8 cellular contexts compared by ENCODE assay signal in the genomic region with DNA sequence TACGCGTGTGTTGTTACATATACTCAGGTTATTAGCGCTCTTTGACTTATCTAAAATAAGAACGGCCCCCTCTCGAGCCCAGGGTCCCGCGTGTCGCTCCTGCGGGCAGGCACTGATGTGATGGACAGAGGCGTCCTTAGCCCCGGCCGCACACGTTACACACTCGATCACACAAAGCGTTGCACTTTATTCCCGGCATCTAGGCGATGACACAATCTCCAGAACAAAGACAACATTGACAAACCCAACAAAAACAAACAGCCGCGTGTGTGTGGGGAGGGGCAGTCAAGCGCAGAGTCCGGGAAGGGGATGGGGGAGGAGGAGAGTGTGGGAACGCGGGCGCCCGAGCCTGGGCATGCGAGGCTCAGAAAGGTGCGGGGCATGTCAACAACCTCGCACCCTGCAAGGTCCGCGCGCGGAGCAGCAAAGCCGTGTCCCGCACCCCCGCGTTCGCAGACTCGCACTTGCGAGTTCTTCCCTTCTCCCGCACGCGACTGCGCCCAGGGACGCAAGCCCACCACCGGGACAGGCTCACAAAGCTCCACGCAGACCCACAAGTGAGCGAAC. TPM values are rescaled to one million over a fixed set of nuclear protein-coding genes. Genes with fewer than 3 reads are reported as not detected.
DNase-seq lines count a peak whose midpoint lies in the region; ATAC-seq and TF ChIP-seq lines count a peak whose summit lies in the region.

No MANE protein-coding gene starts in this region.

- peaks cover 42 to 52% of the 10 kb centered on the region in 2 donors for H3K4me1 ChIP-seq in thyroid gland

- H3K9me3 ChIP-seq in thyroid gland = no peaks in the 10 kb centered on the region

- H3K27me3 ChIP-seq in thyroid gland = no peaks in the 10 kb centered on the region

- intact Hi-C loops in thyroid gland (cut with DNase I) = loop anchor here (5.0 kb wide), 1 partner anchor 35 kb away; no protein-coding TSS in a partner anchor

- H3K27ac ChIP-seq in VCaP = peak overlapping the region; percentile 100
- peak overlapping the region; percentile 96 to 98 (median 98) for H3K27ac ChIP-seq in thyroid gland

- H3K4me3 ChIP-seq in AG04449 (ENCODE audit: low read depth, low read length) (peak overlapping the region; percentile 53), thyroid gland (replicated peaks in 1 of 3) (peak overlapping the region in 2 of 3 donors; percentile 82 to 94)

- CTCF ChIA-PET in AG04449 (lab: Yijun Ruan, JAX) (interaction anchor here (8.0 kb wide), 1 partner anchor 36 kb away, joined by 52 read pairs; no protein-coding TSS in a partner anchor), HEK293T (lab: Yijun Ruan, JAX) (interaction anchor here (0.6 to 2.3 kb wide), 3 partner anchors 36 to 646 kb away, joined by 3 to 8 read pairs (median 3); no protein-coding TSS in a partner anchor), GM10248 (lab: Yijun Ruan, JAX) (interaction anchor here (1.8 kb wide), 1 partner anchor 65 kb away, joined by 3 read pairs; no protein-coding TSS in a partner anchor)

- peaks cover 8 to 10% of the 10 kb centered on the region in 2 donors for H3K36me3 ChIP-seq in thyroid gland

- TF ChIP-seq POLR2A in erythroblast (IDR thresholded peaks at IDR 0.05; ENCODE audit: low read length) = no peak
- TF ChIP-seq POLR2A in thyroid gland (IDR thresholded peaks at IDR 0.05) = peak in 1 of 2 donors; percentile 61

- 0% methylated on average over 27 to 47 of the region's 47 CpGs for WGBS in thyroid gland, 2 donors

- TF ChIP-seq CTCF in AG04449 (IDR thresholded peaks at IDR 0.05; ENCODE audit: insufficient read depth, low read length, missing control alignments) (no peak), VCaP (conservative IDR thresholded peaks at IDR 0.05) (no peak), thyroid gland (IDR thresholded peaks at IDR 0.05) (no peak), GM10248 (IDR thresholded peaks at IDR 0.05; ENCODE audit: control extremely low read depth, extremely low read depth, low read depth, missing control alignments) (no peak)

- DNase-seq in AG04449 (ENCODE audit: low read depth, low spot score) (no peak), HEK293T (ENCODE audit: extremely low spot score) (peak; percentile 50), erythroblast (lab: John Stamatoyannopoulos, UW) (peak; percentile 35), midbrain (lab: John Stamatoyannopoulos, UW) (peak; percentile 91), thyroid gland (peak; percentile 89 to 92), GM10248 (ENCODE audit: extremely low spot score) (no peak)

- POLR2A ChIA-PET in AG04449 (lab: Yijun Ruan, JAX) (no interaction called here), HEK293T (lab: Yijun Ruan, JAX) (interaction anchor here (0.8 to 4.1 kb wide), 7 partner anchors 9 to 46 kb away, joined by 3 to 48 read pairs (median 7); a partner anchor contains a TSS), GM10248 (lab: Yijun Ruan, JAX) (no interaction called here)

- no peak for ATAC-seq in GM21737 (IDR thresholded peaks at IDR 0.05; ENCODE audit: unreplicated experiment)

TF ChIP-seq in HEK293T, 16 proteins besides CTCF, POLR2A, EP300 and RAD21:
- TF ChIP-seq L3MBTL2 (conservative IDR thresholded peaks at IDR 0.05) (peak; percentile 73), ZNF384 (IDR thresholded peaks at IDR 0.05) (no peak), BHLHE40 (IDR thresholded peaks at IDR 0.05; ENCODE audit: borderline replicate concordance) (no peak), SUZ12 (IDR thresholded peaks at IDR 0.05) (no peak), CTBP1 (IDR thresholded peaks at IDR 0.05; ENCODE audit: borderline replicate concordance) (peak; percentile 57; the same call in 1 of the 2 replicates), ARNT (IDR thresholded peaks at IDR 0.05) (no peak), HDGF (IDR thresholded peaks at IDR 0.05; ENCODE audit: borderline replicate concordance) (no peak), SP1 (IDR thresholded peaks at IDR 0.05) (no peak), NFRKB (IDR thresholded peaks at IDR 0.05) (no peak)

RNA-seq across cellular contexts. Expression of a gene that starts 0.5 kb away (rescaled TPM):
- 100 to 1,000 TPM in 1 of 4 donors, 10 to 100 TPM in 3; 56.1 to 129 (median 83.1) TPM for total RNA-seq in thyroid gland

RNA-seq across cellular contexts. Expression of a gene that starts 8.5 kb away (rescaled TPM):
- 10 to 100 TPM; 30.9 to 42.2 (median 32.7) TPM for total RNA-seq in thyroid gland

RNA-seq across cellular contexts. Expression of a gene that starts 13.1 kb away (rescaled TPM):
- total RNA-seq in thyroid gland = 100 to 1,000 TPM in 2 of 4 donors, 10 to 100 TPM in 2; 43.3 to 154 (median 94.8) TPM

RNA-seq across cellular contexts. Expression of a gene that starts 45.9 kb away (rescaled TPM):
- total RNA-seq in thyroid gland = 100 to 1,000 TPM in 3 of 4 donors, 10 to 100 TPM in 1; 79.8 to 263 (median 162) TPM

RNA-seq across cellular contexts. Expression of a gene that starts 46.5 kb away (rescaled TPM):
- total RNA-seq in thyroid gland = under 1 TPM in 1 of 4 donors, not detected in 3; 0.45 TPM

Comparison
In these comparisons a context has a peak if more than half of its experiments do, and no peak if none do; other contexts are left out.
1. DNase-seq: peak in HEK293T (single experiment), erythroblast (2 of 2), midbrain (single experiment) and thyroid gland (2 of 2); none in AG04449 (single experiment) and GM10248 (single experiment).